In genomic region chr1:157045251-157046218, GRCh38 we compare ENCODE assay signal across 1 cellular context.
TF ChIP-seq lines count a peak whose summit lies in the region.

ARHGEF11 (minus strand) TSS chr1:157045742; CDS start chr1:157044330, 1,412 bp downstream.

TF ChIP-seq in K562, 482 proteins besides CTCF, POLR2A, EP300 and RAD21 (continued from another document and continues in another):
- TF ChIP-seq RREB1 (CRISPR knock-in tag; IDR thresholded peaks at IDR 0.05) = 0 out of 2 replicates have a peak, but pooled peaks have one; percentile 39
- TF ChIP-seq TCFL5 (CRISPR knock-in tag; conservative IDR thresholded peaks at IDR 0.05) = no peak
- no peak for TF ChIP-seq POLR3G (IDR thresholded peaks at IDR 0.05; ENCODE audit: extremely low read depth, insufficient read length, insufficient replicate concordance)
- TF ChIP-seq, protein P1, sequence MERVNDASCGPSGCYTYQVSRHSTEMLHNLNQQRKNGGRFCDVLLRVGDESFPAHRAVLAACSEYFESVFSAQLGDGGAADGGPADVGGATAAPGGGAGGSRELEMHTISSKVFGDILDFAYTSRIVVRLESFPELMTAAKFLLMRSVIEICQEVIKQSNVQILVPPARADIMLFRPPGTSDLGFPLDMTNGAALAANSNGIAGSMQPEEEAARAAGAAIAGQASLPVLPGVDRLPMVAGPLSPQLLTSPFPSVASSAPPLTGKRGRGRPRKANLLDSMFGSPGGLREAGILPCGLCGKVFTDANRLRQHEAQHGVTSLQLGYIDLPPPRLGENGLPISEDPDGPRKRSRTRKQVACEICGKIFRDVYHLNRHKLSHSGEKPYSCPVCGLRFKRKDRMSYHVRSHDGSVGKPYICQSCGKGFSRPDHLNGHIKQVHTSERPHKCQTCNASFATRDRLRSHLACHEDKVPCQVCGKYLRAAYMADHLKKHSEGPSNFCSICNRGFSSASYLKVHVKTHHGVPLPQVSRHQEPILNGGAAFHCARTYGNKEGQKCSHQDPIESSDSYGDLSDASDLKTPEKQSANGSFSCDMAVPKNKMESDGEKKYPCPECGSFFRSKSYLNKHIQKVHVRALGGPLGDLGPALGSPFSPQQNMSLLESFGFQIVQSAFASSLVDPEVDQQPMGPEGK (CRISPR knock-in tag; IDR thresholded peaks at IDR 0.05; ENCODE audit: borderline replicate concordance) = no peak
- no peak for TF ChIP-seq NCOA2 (IDR thresholded peaks at IDR 0.05; ENCODE audit: partially characterized antibody in 2 of 2)
- TF ChIP-seq SOX6 (IDR thresholded peaks at IDR 0.05) = peak; percentile 45
- TF ChIP-seq, protein P2, sequence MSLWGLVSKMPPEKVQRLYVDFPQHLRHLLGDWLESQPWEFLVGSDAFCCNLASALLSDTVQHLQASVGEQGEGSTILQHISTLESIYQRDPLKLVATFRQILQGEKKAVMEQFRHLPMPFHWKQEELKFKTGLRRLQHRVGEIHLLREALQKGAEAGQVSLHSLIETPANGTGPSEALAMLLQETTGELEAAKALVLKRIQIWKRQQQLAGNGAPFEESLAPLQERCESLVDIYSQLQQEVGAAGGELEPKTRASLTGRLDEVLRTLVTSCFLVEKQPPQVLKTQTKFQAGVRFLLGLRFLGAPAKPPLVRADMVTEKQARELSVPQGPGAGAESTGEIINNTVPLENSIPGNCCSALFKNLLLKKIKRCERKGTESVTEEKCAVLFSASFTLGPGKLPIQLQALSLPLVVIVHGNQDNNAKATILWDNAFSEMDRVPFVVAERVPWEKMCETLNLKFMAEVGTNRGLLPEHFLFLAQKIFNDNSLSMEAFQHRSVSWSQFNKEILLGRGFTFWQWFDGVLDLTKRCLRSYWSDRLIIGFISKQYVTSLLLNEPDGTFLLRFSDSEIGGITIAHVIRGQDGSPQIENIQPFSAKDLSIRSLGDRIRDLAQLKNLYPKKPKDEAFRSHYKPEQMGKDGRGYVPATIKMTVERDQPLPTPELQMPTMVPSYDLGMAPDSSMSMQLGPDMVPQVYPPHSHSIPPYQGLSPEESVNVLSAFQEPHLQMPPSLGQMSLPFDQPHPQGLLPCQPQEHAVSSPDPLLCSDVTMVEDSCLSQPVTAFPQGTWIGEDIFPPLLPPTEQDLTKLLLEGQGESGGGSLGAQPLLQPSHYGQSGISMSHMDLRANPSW (CRISPR knock-in tag; IDR thresholded peaks at IDR 0.05) = no peak
- TF ChIP-seq CHCHD3 (CRISPR knock-in tag; IDR thresholded peaks at IDR 0.05) = no peak
- no peak for TF ChIP-seq CAMTA2 (CRISPR knock-in tag; conservative IDR thresholded peaks at IDR 0.05)
- no peak for TF ChIP-seq MECOM (CRISPR knock-in tag; IDR thresholded peaks at IDR 0.05)
- TF ChIP-seq GTF2B (IDR thresholded peaks at IDR 0.05; ENCODE audit: extremely low read depth, insufficient read length) = no peak
- peak; percentile 16; the same call in 1 of the 2 replicates for TF ChIP-seq TRIM25 (IDR thresholded peaks at IDR 0.05; ENCODE audit: borderline replicate concordance)
- TF ChIP-seq GABPB1 (CRISPR knock-in tag; IDR thresholded peaks at IDR 0.05) = no peak
- TF ChIP-seq NONO (IDR thresholded peaks at IDR 0.05; ENCODE audit: low read depth in 2 of 2, low read length in 1 of 2) = peak; percentile 34 to 80
- peak; percentile 54 for TF ChIP-seq HMGN3 (IDR thresholded peaks at IDR 0.05; ENCODE audit: borderline replicate concordance, extremely low read depth, insufficient read length, low read depth, low read length)
- no peak for TF ChIP-seq SIX5 (IDR thresholded peaks at IDR 0.05; ENCODE audit: borderline replicate concordance in 1 of 2, insufficient read depth in 1 of 2, low read depth in 1 of 2, low read length in 2 of 2)
- TF ChIP-seq SMARCB1 (IDR thresholded peaks at IDR 0.05; ENCODE audit: insufficient read length, low read depth) = no peak
- TF ChIP-seq ERF (CRISPR knock-in tag; IDR thresholded peaks at IDR 0.05) = no peak
- TF ChIP-seq, protein P3, sequence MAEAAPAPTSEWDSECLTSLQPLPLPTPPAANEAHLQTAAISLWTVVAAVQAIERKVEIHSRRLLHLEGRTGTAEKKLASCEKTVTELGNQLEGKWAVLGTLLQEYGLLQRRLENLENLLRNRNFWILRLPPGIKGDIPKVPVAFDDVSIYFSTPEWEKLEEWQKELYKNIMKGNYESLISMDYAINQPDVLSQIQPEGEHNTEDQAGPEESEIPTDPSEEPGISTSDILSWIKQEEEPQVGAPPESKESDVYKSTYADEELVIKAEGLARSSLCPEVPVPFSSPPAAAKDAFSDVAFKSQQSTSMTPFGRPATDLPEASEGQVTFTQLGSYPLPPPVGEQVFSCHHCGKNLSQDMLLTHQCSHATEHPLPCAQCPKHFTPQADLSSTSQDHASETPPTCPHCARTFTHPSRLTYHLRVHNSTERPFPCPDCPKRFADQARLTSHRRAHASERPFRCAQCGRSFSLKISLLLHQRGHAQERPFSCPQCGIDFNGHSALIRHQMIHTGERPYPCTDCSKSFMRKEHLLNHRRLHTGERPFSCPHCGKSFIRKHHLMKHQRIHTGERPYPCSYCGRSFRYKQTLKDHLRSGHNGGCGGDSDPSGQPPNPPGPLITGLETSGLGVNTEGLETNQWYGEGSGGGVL (CRISPR knock-in tag; IDR thresholded peaks at IDR 0.05) = no peak
- no peak for TF ChIP-seq RFX5 (IDR thresholded peaks at IDR 0.05; ENCODE audit: low read depth, low read length)
- no peak for TF ChIP-seq ZFP91 (CRISPR knock-in tag; IDR thresholded peaks at IDR 0.05)
- no peak for TF ChIP-seq CHD4 (IDR thresholded peaks at IDR 0.05; ENCODE audit: insufficient read depth, insufficient replicate concordance, low read depth, low read length, poor library complexity, severe bottlenecking)
- TF ChIP-seq CCAR2 (IDR thresholded peaks at IDR 0.05; ENCODE audit: low read depth, low read length) = no peak
- TF ChIP-seq DPF2 (IDR thresholded peaks at IDR 0.05) = 0 out of 2 replicates have a peak, but pooled peaks have one; percentile 17
- peak; percentile 10; the same call in 1 of the 2 replicates for TF ChIP-seq GTF2F1 (IDR thresholded peaks at IDR 0.05; ENCODE audit: low read depth, low read length)
- peak; percentile 68 for TF ChIP-seq GABPA (tag; conservative IDR thresholded peaks at IDR 0.05; ENCODE audit: low read depth)
- no peak for TF ChIP-seq KDM1A (IDR thresholded peaks at IDR 0.05)
- TF ChIP-seq FOXM1 (IDR thresholded peaks at IDR 0.05; ENCODE audit: low read depth) = no peak
- TF ChIP-seq FOXM1 (CRISPR knock-in tag; IDR thresholded peaks at IDR 0.05; ENCODE audit: low read depth) = no peak
- no peak for TF ChIP-seq ZNF263 (CRISPR knock-in tag; IDR thresholded peaks at IDR 0.05; ENCODE audit: borderline replicate concordance)
- TF ChIP-seq ZFPM2 (CRISPR knock-in tag; IDR thresholded peaks at IDR 0.05) = no peak
- no peak for TF ChIP-seq SAFB (IDR thresholded peaks at IDR 0.05; ENCODE audit: borderline replicate concordance, low read depth, low read length)
- TF ChIP-seq IRF1 (CRISPR knock-in tag; IDR thresholded peaks at IDR 0.05; ENCODE audit: borderline replicate concordance) = no peak
- TF ChIP-seq ZNF764 (CRISPR knock-in tag; IDR thresholded peaks at IDR 0.05; ENCODE audit: low read depth) = no peak
- peak; percentile 84 for TF ChIP-seq GMEB1 (CRISPR knock-in tag; IDR thresholded peaks at IDR 0.05)
- no peak for TF ChIP-seq ETS2 (tag; IDR thresholded peaks at IDR 0.05; ENCODE audit: borderline replicate concordance, poor library complexity, severe bottlenecking)
- TF ChIP-seq TAF1 (IDR thresholded peaks at IDR 0.05; ENCODE audit: control insufficient read depth, extremely low read depth, insufficient read depth, low read length, severe bottlenecking) = peak; percentile 54
- no peak for TF ChIP-seq POLR2AphosphoS2 (IDR thresholded peaks at IDR 0.05; ENCODE audit: low read length)
- TF ChIP-seq TCF3 (CRISPR knock-in tag; IDR thresholded peaks at IDR 0.05) = no peak
- peak; percentile 62 for TF ChIP-seq TBP (optimal IDR thresholded peaks at IDR 0.05; ENCODE audit: low read depth, low read length)
- TF ChIP-seq RBFOX2 (IDR thresholded peaks at IDR 0.05; ENCODE audit: low read depth, low read length) = peak; percentile 84
